8 cellular contexts compared by ENCODE assay signal in the genomic region with DNA sequence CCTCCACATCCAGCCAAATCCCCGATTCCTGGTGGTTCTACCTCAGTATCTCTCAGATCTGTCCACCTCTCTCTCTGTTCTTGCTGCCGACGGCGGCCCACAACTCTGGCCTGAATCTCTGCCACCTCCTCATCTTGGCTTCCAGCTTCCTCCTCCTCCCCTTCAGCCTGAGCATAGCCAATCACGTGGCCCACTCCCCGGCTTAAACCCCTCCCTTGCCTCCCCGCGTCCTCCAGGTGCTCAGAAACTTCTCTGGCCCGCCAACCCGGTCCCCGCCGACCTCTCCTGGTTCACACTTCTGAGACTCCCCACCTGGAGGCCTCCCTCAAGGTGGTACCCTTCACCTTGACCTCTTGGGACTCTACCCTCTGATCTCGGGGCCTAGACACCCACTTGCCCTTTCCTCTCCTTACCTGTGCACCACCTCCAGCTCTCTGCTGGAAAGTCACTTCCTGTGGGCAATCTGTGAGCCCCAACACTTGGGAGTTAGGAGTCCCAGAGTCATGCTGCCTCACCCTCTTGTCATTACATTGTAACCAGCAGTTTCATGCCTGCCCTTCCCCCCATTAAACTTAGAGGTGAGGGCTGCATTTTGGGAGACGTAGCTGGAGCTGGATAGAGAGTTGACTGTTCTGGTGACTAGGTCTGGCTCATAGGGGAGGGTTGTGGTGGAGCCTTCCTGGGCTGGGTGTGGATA. TPM values are rescaled to one million over a fixed set of nuclear protein-coding genes. Genes with fewer than 3 reads are reported as not detected.
DNase-seq lines count a peak whose midpoint lies in the region; ATAC-seq, FAIRE-seq and TF ChIP-seq lines count a peak whose summit lies in the region.

No MANE protein-coding gene starts in this region.

- peak; percentile 82 for FAIRE-seq in endothelial cell of umbilical vein (lab: Jason Lieb, UNC)

- H3K79me2 ChIP-seq in endothelial cell of umbilical vein (ENCODE audit: control insufficient read depth, insufficient read depth, low read length): peaks cover 12% of the 10 kb centered on the region

- peaks cover 11% of the 10 kb centered on the region for H3K4me1 ChIP-seq in endothelial cell of umbilical vein (ENCODE audit: control insufficient read depth, extremely low read depth, insufficient read depth, low read length)
- peaks cover 29% of the 10 kb centered on the region for H3K4me1 ChIP-seq in mucosa of descending colon (ENCODE audit: low read depth)

- H3K4me3 ChIP-seq in endothelial cell of umbilical vein (replicated peaks in 1 of 3; ENCODE audit: insufficient read depth in 1 of 3, low read depth in 1 of 3, low read length in 3 of 3): peak overlapping the region; percentile 58 to 90 (median 87)
- H3K4me3 ChIP-seq in mucosa of descending colon: peak overlapping the region; percentile 38

- POLR2A ChIA-PET in endothelial cell of umbilical vein (lab: Charles Lee): interaction anchor here (0.9 kb wide), 1 partner anchor 49 kb away, joined by 3 read pairs; no protein-coding TSS in a partner anchor

- peak; percentile 30 for ATAC-seq in HG02759 (IDR thresholded peaks at IDR 0.05; ENCODE audit: unreplicated experiment)
- peak; percentile 76 for ATAC-seq in mucosa of descending colon

- peak overlapping the region; percentile 59 for H2AFZ ChIP-seq in endothelial cell of umbilical vein (ENCODE audit: low read depth, low read length)

- BruUV-seq in endothelial cell of umbilical vein (replicated peaks; lab: Mats Ljungman, UMichigan): no TSS peak

- peak overlapping the region; percentile 91 for H3K4me2 ChIP-seq in endothelial cell of umbilical vein (ENCODE audit: insufficient read depth, low read length)

- in situ Hi-C loops in G401 (cut with HindIII; ENCODE audit: low sequenced_read_pairs): no loop called here

- TF ChIP-seq CTCF in endothelial cell of umbilical vein (IDR thresholded peaks at IDR 0.05; ENCODE audit: extremely low read depth in 1 of 2, insufficient read depth in 1 of 2, low read depth in 1 of 2, low read length in 2 of 2) (no peak), mucosa of descending colon (IDR thresholded peaks at IDR 0.05) (no peak)

- DNase-seq in G401 (ENCODE audit: low spot score) (peak; percentile 48), NCI-H82 treated with DMSO at 0.1 percent for 48 hours (lab: John Stamatoyannopoulos, UW; ENCODE audit: unreplicated experiment) (peak; percentile 61), endothelial cell of umbilical vein (ENCODE audit: low read depth, low spot score) (peak; percentile 76), mucosa of descending colon (peak; percentile 91 to 94 (median 92)), NCI-H187 treated with DMSO at 0.1 percent for 48 hours (lab: John Stamatoyannopoulos, UW) (no peak)
- DNase-seq in activated CD8-positive, alpha-beta memory T cell treated with anti-CD3 and anti-CD28 coated beads for 4 hours (ENCODE audit: low read depth in 2 of 2): peak; percentile 41 to 55
- DNase-seq in stimulated activated CD8-positive, alpha-beta memory T cell treated with anti-CD3 and anti-CD28 coated beads, Interleukin-7, amount 100 ng/mL, for 48 hours (ENCODE audit: extremely low read depth in 1 of 2, low read depth in 1 of 2): peak; percentile 59 to 80

- dilution Hi-C loops in endothelial cell of umbilical vein (cut with MboI; ENCODE audit: extremely low pct_ligation_motif_present, low sequenced_read_pairs): no loop called here

- H3K27me3 ChIP-seq in endothelial cell of umbilical vein (ENCODE audit: control insufficient read depth in 2 of 2, insufficient read depth in 2 of 2, low read length in 2 of 2): no peaks in the 10 kb centered on the region

- TF ChIP-seq POLR2A in endothelial cell of umbilical vein (IDR thresholded peaks at IDR 0.05; ENCODE audit: low read depth, low read length): peak; percentile 90

- H3K36me3 ChIP-seq in endothelial cell of umbilical vein (ENCODE audit: control insufficient read depth in 2 of 2, extremely low read depth in 1 of 2, insufficient read depth in 2 of 2, low read length in 2 of 2) (no peaks in the 10 kb centered on the region), mucosa of descending colon (ENCODE audit: low read depth) (no peaks in the 10 kb centered on the region)

- H3K9ac ChIP-seq in endothelial cell of umbilical vein (replicated peaks; ENCODE audit: extremely low read depth, insufficient read depth, low read length): peak overlapping the region; percentile 92

- H3K27ac ChIP-seq in endothelial cell of umbilical vein (ENCODE audit: insufficient read depth, low read depth, low read length): peak overlapping the region; percentile 65

- CTCF ChIA-PET in endothelial cell of umbilical vein (lab: Charles Lee): interaction anchor here (0.9 to 1.7 kb wide), 7 partner anchors 12 to 134 kb away, joined by 3 to 10 read pairs (median 4); partner anchors contain the start of genes DYNC2I2, ENDOG and PKN3

- no peaks in the 10 kb centered on the region for H4K20me1 ChIP-seq in endothelial cell of umbilical vein (replicated peaks; ENCODE audit: control insufficient read depth, extremely low read depth, insufficient read depth, low read length)

- intact Hi-C loops in endothelial cell of umbilical vein (cut with micrococcal nuclease) (loop anchor here (5.0 kb wide), 1 partner anchor 132 kb away; the partner anchor contains the start of gene SPTAN1), mucosa of descending colon (cut with DNase I, micrococcal nuclease) (no loop called here)

- H3K9me1 ChIP-seq in endothelial cell of umbilical vein (replicated peaks; ENCODE audit: control insufficient read depth, extremely low read depth, insufficient read depth, low read length): no peaks in the 10 kb centered on the region

- H3K9me3 ChIP-seq in endothelial cell of umbilical vein (replicated peaks; ENCODE audit: control insufficient read depth, insufficient read depth, low read length) (no peaks in the 10 kb centered on the region), mucosa of descending colon (no peaks in the 10 kb centered on the region)

TF ChIP-seq in endothelial cell of umbilical vein, 7 proteins besides CTCF, POLR2A, EP300 and RAD21:
- no peak for TF ChIP-seq GATA2 (IDR thresholded peaks at IDR 0.05; ENCODE audit: insufficient read depth, insufficient read length, low read depth, low read length)
- TF ChIP-seq MAX (IDR thresholded peaks at IDR 0.05; ENCODE audit: insufficient read depth, insufficient read length): peak; percentile 77
- no peak for TF ChIP-seq FOS (IDR thresholded peaks at IDR 0.05; ENCODE audit: borderline replicate concordance, insufficient read depth, low read length)
- TF ChIP-seq POLR2AphosphoS5 (IDR thresholded peaks at IDR 0.05; ENCODE audit: insufficient read depth, low read depth, low read length): peak; percentile 82

RNA-seq across cellular contexts. Expression of gene SET, which starts 4.5 kb away (rescaled TPM):
- 794 and 1,249 TPM in 2 replicates for total RNA-seq in G401 (2014; rRNA removed; shearing (Covaris generic))
- total RNA-seq in endothelial cell of umbilical vein (448 and 483 TPM in 2 replicates), mucosa of descending colon (100 to 1,000 TPM; 174 to 272 (median 212) TPM)
- 61.1 and 96.9 TPM in 2 replicates for polyA plus RNA-seq in endothelial cell of umbilical vein
- 102 and 105 TPM in 2 replicates for polyA plus RNA-seq in endothelial cell of umbilical vein (2011; cell fraction: cytosol; rRNA removed)
- polyA plus RNA-seq in endothelial cell of umbilical vein (2011; cell fraction: nucleus; rRNA removed): 97.8 and 153 TPM in 2 replicates
- polyA plus RNA-seq in endothelial cell of umbilical vein (2012): 325 and 505 TPM in 2 replicates
- 90.4 and 106 TPM in 2 replicates for polyA minus RNA-seq in endothelial cell of umbilical vein
- polyA minus RNA-seq in endothelial cell of umbilical vein (2011; cell fraction: cytosol; rRNA and poly(A)+ RNA removed): 487 TPM
- 47.0 and 61.7 TPM in 2 replicates for polyA minus RNA-seq in endothelial cell of umbilical vein (2011; cell fraction: nucleus; rRNA and poly(A)+ RNA removed)

RNA-seq across cellular contexts. Expression of gene PKN3, which starts 17.8 kb away (rescaled TPM):
- 34.8 and 36.7 TPM in 2 replicates for total RNA-seq in G401 (2014; rRNA removed; shearing (Covaris generic))
- 39.3 and 40.4 TPM in 2 replicates for total RNA-seq in endothelial cell of umbilical vein
- 27.0 and 29.5 TPM in 2 replicates for polyA plus RNA-seq in endothelial cell of umbilical vein
- 23.3 and 25.2 TPM in 2 replicates for polyA plus RNA-seq in endothelial cell of umbilical vein (2011; cell fraction: cytosol; rRNA removed)
- 78.3 and 78.6 TPM in 2 replicates for polyA plus RNA-seq in endothelial cell of umbilical vein (2011; cell fraction: nucleus; rRNA removed)
- 25.5 and 27.3 TPM in 2 replicates for polyA plus RNA-seq in endothelial cell of umbilical vein (2012)
- polyA minus RNA-seq in endothelial cell of umbilical vein: 17.7 and 28.9 TPM in 2 replicates
- 44.7 TPM for polyA minus RNA-seq in endothelial cell of umbilical vein (2011; cell fraction: cytosol; rRNA and poly(A)+ RNA removed)
- polyA minus RNA-seq in endothelial cell of umbilical vein (2011; cell fraction: nucleus; rRNA and poly(A)+ RNA removed): 13.8 and 18.9 TPM in 2 replicates
- total RNA-seq in mucosa of descending colon: 1 to 10 TPM; 2.5 to 4.9 (median 3.8) TPM

RNA-seq across cellular contexts. Expression of gene DYNC2I2, which starts 27.8 kb away (rescaled TPM):
- 164 and 173 TPM in 2 replicates for total RNA-seq in G401 (2014; rRNA removed; shearing (Covaris generic))
- 68.5 and 73.6 TPM in 2 replicates for total RNA-seq in endothelial cell of umbilical vein
- polyA plus RNA-seq in endothelial cell of umbilical vein: 82.6 and 88.5 TPM in 2 replicates
- polyA plus RNA-seq in endothelial cell of umbilical vein (2011; cell fraction: cytosol; rRNA removed): 56.2 and 80.5 TPM in 2 replicates
- polyA plus RNA-seq in endothelial cell of umbilical vein (2011; cell fraction: nucleus; rRNA removed): 74.6 and 80.8 TPM in 2 replicates
- polyA plus RNA-seq in endothelial cell of umbilical vein (2012): 39.7 and 41.2 TPM in 2 replicates
- 32.9 and 45.3 TPM in 2 replicates for polyA minus RNA-seq in endothelial cell of umbilical vein
- polyA minus RNA-seq in endothelial cell of umbilical vein (2011; cell fraction: cytosol; rRNA and poly(A)+ RNA removed): 181 TPM
- polyA minus RNA-seq in endothelial cell of umbilical vein (2011; cell fraction: nucleus; rRNA and poly(A)+ RNA removed): 21.7 and 31.4 TPM in 2 replicates
- 10 to 100 TPM; 36.7 to 46.3 (median 43.7) TPM for total RNA-seq in mucosa of descending colon

RNA-seq across cellular contexts. Expression of gene ZDHHC12, which starts 39.5 kb away (rescaled TPM):
- 36.4 and 40.2 TPM in 2 replicates for total RNA-seq in G401 (2014; rRNA removed; shearing (Covaris generic))
- total RNA-seq in endothelial cell of umbilical vein (28.8 and 31.1 TPM in 2 replicates), mucosa of descending colon (10 to 100 TPM; 33.0 to 89.5 (median 76.8) TPM)
- polyA plus RNA-seq in endothelial cell of umbilical vein: 62.0 and 86.1 TPM in 2 replicates
- 37.2 and 63.3 TPM in 2 replicates for polyA plus RNA-seq in endothelial cell of umbilical vein (2011; cell fraction: cytosol; rRNA removed)
- 18.7 and 18.9 TPM in 2 replicates for polyA plus RNA-seq in endothelial cell of umbilical vein (2011; cell fraction: nucleus; rRNA removed)
- 23.6 and 23.9 TPM in 2 replicates for polyA plus RNA-seq in endothelial cell of umbilical vein (2012)
- polyA minus RNA-seq in endothelial cell of umbilical vein: 22.3 and 32.5 TPM in 2 replicates
- 67.2 TPM for polyA minus RNA-seq in endothelial cell of umbilical vein (2011; cell fraction: cytosol; rRNA and poly(A)+ RNA removed)
- 5.3 and 7.6 TPM in 2 replicates for polyA minus RNA-seq in endothelial cell of umbilical vein (2011; cell fraction: nucleus; rRNA and poly(A)+ RNA removed)
